8 cellular contexts compared by ENCODE assay signal in the genomic region with DNA sequence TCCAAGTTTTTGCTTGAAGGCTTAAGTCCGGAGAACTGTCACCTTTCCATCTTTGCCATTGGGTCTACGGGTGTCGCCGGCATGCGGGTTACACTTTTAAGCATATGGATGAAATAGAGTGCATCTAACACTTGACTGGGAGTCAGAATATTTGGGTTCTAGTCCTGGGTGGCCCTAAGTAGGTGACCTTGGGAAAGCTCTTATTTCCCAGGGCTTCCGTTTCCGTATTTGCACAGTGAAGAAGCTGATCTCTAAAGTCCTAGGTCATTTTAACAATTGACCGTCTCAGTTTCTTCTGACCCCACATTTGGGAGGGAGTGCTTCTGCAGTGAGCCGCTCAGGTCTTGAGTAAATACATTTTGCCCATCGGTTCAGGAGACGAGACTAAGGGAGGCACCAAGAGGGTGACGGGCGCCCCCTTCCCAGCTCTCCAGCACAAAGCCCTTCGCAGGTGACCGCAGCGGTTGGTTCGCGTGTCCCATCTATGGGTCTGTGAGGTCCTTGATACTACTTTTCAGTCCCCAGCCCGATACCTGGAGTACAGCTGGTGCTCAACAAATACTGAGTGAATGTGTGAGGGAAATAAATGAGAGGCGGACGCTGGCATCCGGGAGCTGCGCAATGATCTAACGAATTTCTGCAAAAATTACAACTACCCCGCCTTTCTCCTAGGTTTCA. TPM values are rescaled to one million over a fixed set of nuclear protein-coding genes. Genes with fewer than 3 reads are reported as not detected.
A peak's percentile ranks its signal among the peaks of the same experiment; 100 is the strongest.
DNase-seq lines count a peak whose midpoint lies in the region; ATAC-seq and TF ChIP-seq lines count a peak whose summit lies in the region.

No MANE protein-coding gene starts in this region.

- peaks cover 10 to 36% (median 30%) of the 10 kb centered on the region in 4 donors for H3K4me1 Mint-ChIP-seq in CD4-positive, CD25-positive, alpha-beta regulatory T cell

- DNase-seq in CD4-positive, CD25-positive, alpha-beta regulatory T cell, result peak in 1 of 3 donors; percentile 21
- DNase-seq in GM19240 (ENCODE audit: insufficient read length, low spot score) (peak; percentile 52), Peyer's patch (peak; percentile 60 to 82 (median 71)), cardiac muscle cell (ENCODE audit: low read depth in 1 of 2, low spot score in 1 of 2) (peak; percentile 23 to 67), NCI-H2029 (lab: John Stamatoyannopoulos, UW) (no peak)
- peak; percentile 26 to 64 for DNase-seq in activated naive CD4-positive, alpha-beta T cell treated with anti-CD3 and anti-CD28 coated beads, Interleukin-2, amount 50 U/mL, for 72 hours (ENCODE audit: low spot score in 2 of 2)

- H3K9me3 Mint-ChIP-seq in CD4-positive, CD25-positive, alpha-beta regulatory T cell, result no peaks in the 10 kb centered on the region
- H3K9me3 Mint-ChIP-seq in activated naive CD4-positive, alpha-beta T cell treated with anti-CD3 and anti-CD28 coated beads, Interleukin-2, amount 50 U/mL, for 72 hours, result no peaks in the 10 kb centered on the region

- peaks cover 23% of the 10 kb centered on the region for H3K4me1 ChIP-seq in CD4-positive, CD25-positive, alpha-beta regulatory T cell (ENCODE audit: control insufficient read depth, insufficient read depth, low read length, poor library complexity, severe bottlenecking)
- peaks cover 0 to 17% (median 2%) of the 10 kb centered on the region in 4 donors for H3K4me1 ChIP-seq in Peyer's patch
- peaks cover 2% of the 10 kb centered on the region for H3K4me1 ChIP-seq in cardiac muscle cell (ENCODE audit: low read depth)
- no peaks in the 10 kb centered on the region for H3K4me1 ChIP-seq in parathyroid adenoma

- peak in 1 of 2 donors; percentile 29 for ATAC-seq in CD4-positive, CD25-positive, alpha-beta regulatory T cell (ENCODE audit: low read depth in 2 of 2)
- peak; percentile 29 for ATAC-seq in HG03457 (IDR thresholded peaks at IDR 0.05; ENCODE audit: unreplicated experiment)
- ATAC-seq in activated naive CD4-positive, alpha-beta T cell treated with anti-CD3 and anti-CD28 coated beads, Interleukin-2, amount 50 U/mL, for 72 hours, result peak; percentile 38 to 54

- H3K4me3 Mint-ChIP-seq in CD4-positive, CD25-positive, alpha-beta regulatory T cell, result peak overlapping the region; percentile 95 to 99 (median 96)

- H3K4me3 ChIP-seq in CD4-positive, CD25-positive, alpha-beta regulatory T cell (ENCODE audit: low read depth, low read length), result peak overlapping the region; percentile 90
- H3K4me3 ChIP-seq in Peyer's patch (peak overlapping the region; percentile 73 to 98 (median 94)), cardiac muscle cell (peak overlapping the region; percentile 83), parathyroid adenoma (ENCODE audit: low read depth, low read length) (peak overlapping the region; percentile 94)

- H3K27me3 ChIP-seq in CD4-positive, CD25-positive, alpha-beta regulatory T cell (ENCODE audit: control insufficient read depth, insufficient read depth, low read length), result no peaks in the 10 kb centered on the region
- no peaks in the 10 kb centered on the region for H3K27me3 ChIP-seq in Peyer's patch
- H3K27me3 ChIP-seq in cardiac muscle cell, result no peaks in the 10 kb centered on the region
- H3K27me3 ChIP-seq in parathyroid adenoma (ENCODE audit: control insufficient read depth, insufficient read depth, low read length), result no peaks in the 10 kb centered on the region

- H3K9ac ChIP-seq in parathyroid adenoma, result no peak overlapping the region

- H3K27ac Mint-ChIP-seq in CD4-positive, CD25-positive, alpha-beta regulatory T cell, result peak overlapping the region; percentile 92 to 97 (median 94)
- H3K27ac Mint-ChIP-seq in activated naive CD4-positive, alpha-beta T cell treated with anti-CD3 and anti-CD28 coated beads, Interleukin-2, amount 50 U/mL, for 72 hours, result peak overlapping the region; percentile 95 to 96

- no peaks in the 10 kb centered on the region for H3K27me3 Mint-ChIP-seq in CD4-positive, CD25-positive, alpha-beta regulatory T cell

- H3K79me2 ChIP-seq in parathyroid adenoma, result peaks cover 14% of the 10 kb centered on the region

- H3K27ac ChIP-seq in CD4-positive, CD25-positive, alpha-beta regulatory T cell (ENCODE audit: insufficient read depth, low read length, poor library complexity, severe bottlenecking), result peak overlapping the region; percentile 67
- H3K27ac ChIP-seq in Peyer's patch, result peak overlapping the region; percentile 86 to 91 (median 90)
- H3K27ac ChIP-seq in cardiac muscle cell, result peak overlapping the region; percentile 92
- peak overlapping the region; percentile 68 for H3K27ac ChIP-seq in parathyroid adenoma

- peak overlapping the region; percentile 98 for H3K4me2 ChIP-seq in parathyroid adenoma (ENCODE audit: low read length)

- H3K9me3 ChIP-seq in CD4-positive, CD25-positive, alpha-beta regulatory T cell (ENCODE audit: control insufficient read depth in 2 of 2, low read length in 2 of 2), result no peaks in the 10 kb centered on the region
- H3K9me3 ChIP-seq in Peyer's patch (no peaks in the 10 kb centered on the region), cardiac muscle cell (ENCODE audit: low read depth) (no peaks in the 10 kb centered on the region), parathyroid adenoma (ENCODE audit: control insufficient read depth, low read length) (no peaks in the 10 kb centered on the region)

- no peaks in the 10 kb centered on the region for H3K36me3 Mint-ChIP-seq in CD4-positive, CD25-positive, alpha-beta regulatory T cell
- H3K36me3 Mint-ChIP-seq in activated naive CD4-positive, alpha-beta T cell treated with anti-CD3 and anti-CD28 coated beads, Interleukin-2, amount 50 U/mL, for 72 hours, result peaks cover 9 to 16% of the 10 kb centered on the region in 2 donors

- no peak for TF ChIP-seq POLR2A in Peyer's patch (IDR thresholded peaks at IDR 0.05)

- H3K36me3 ChIP-seq in CD4-positive, CD25-positive, alpha-beta regulatory T cell (ENCODE audit: control insufficient read depth, insufficient read depth, low read length), result no peaks in the 10 kb centered on the region
- H3K36me3 ChIP-seq in Peyer's patch, result no peaks in the 10 kb centered on the region
- no peaks in the 10 kb centered on the region for H3K36me3 ChIP-seq in cardiac muscle cell
- H3K36me3 ChIP-seq in parathyroid adenoma (ENCODE audit: control insufficient read depth, insufficient read depth, low read length), result no peaks in the 10 kb centered on the region

- H2AFZ ChIP-seq in parathyroid adenoma, result peak overlapping the region; percentile 75

- no peak for TF ChIP-seq CTCF in Peyer's patch (IDR thresholded peaks at IDR 0.05)
- TF ChIP-seq CTCF in cardiac muscle cell (IDR thresholded peaks at IDR 0.05; ENCODE audit: low read depth, low read length), result peak; percentile 35
- no peak for TF ChIP-seq CTCF in parathyroid adenoma (IDR thresholded peaks at IDR 0.05)

RNA-seq across cellular contexts. Expression of a gene that starts 0.6 kb away (rescaled TPM):
- 7.1 TPM for total RNA-seq in CD4-positive, CD25-positive, alpha-beta regulatory T cell
- 1 to 10 TPM in 3 of 4 donors, under 1 TPM in 1; 0.95 to 1.2 (median 1.1) TPM for polyA plus RNA-seq in CD4-positive, CD25-positive, alpha-beta regulatory T cell
- total RNA-seq in Peyer's patch, result 10 to 100 TPM; 10.2 to 13.2 (median 10.9) TPM
- 10 to 100 TPM; 11.1 to 15.0 TPM for total RNA-seq in activated naive CD4-positive, alpha-beta T cell treated with anti-CD3 and anti-CD28 coated beads, Interleukin-2, amount 50 U/mL, for 72 hours
- 14.4 and 20.6 TPM in 2 replicates for total RNA-seq in cardiac muscle cell
- 6.4 and 12.7 TPM in 2 replicates for polyA plus RNA-seq in cardiac muscle cell

RNA-seq across cellular contexts. Expression of a gene that starts 34.0 kb away (rescaled TPM):
- 60.3 TPM for total RNA-seq in CD4-positive, CD25-positive, alpha-beta regulatory T cell
- polyA plus RNA-seq in CD4-positive, CD25-positive, alpha-beta regulatory T cell, result 100 to 1,000 TPM; 306 to 365 (median 322) TPM
- total RNA-seq in Peyer's patch, result 10 to 100 TPM; 40.1 to 60.9 (median 49.4) TPM
- 100 to 1,000 TPM; 134 to 152 TPM for total RNA-seq in activated naive CD4-positive, alpha-beta T cell treated with anti-CD3 and anti-CD28 coated beads, Interleukin-2, amount 50 U/mL, for 72 hours
- total RNA-seq in cardiac muscle cell, result 120 and 169 TPM in 2 replicates
- 319 and 368 TPM in 2 replicates for polyA plus RNA-seq in cardiac muscle cell
